ENCODE assay signal across 23 cellular contexts in the genomic region with DNA sequence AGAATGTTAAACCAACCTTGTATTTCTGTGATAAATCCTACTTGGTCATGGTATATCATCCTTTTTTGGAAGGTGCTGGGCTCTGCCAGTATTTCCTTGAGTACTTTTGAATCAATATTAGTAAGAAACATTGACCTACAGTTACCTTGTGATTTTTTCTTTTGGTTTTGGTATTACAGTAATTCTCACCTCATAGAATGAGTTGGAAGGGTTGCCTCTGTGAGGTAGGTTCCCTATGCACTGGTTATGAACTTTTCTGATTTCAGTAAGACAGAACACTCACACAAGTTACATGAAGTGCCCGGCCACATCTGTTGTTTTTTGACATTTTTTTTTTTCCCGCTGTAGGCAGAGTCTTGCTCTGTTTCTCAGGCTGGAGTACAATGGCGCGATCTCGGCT. TPM values are rescaled to one million over a fixed set of nuclear protein-coding genes. Genes with fewer than 3 reads are reported as not detected.
DNase-seq lines count a peak whose midpoint lies in the region; ATAC-seq, FAIRE-seq and TF ChIP-seq lines count a peak whose summit lies in the region.
"Had no signal": no experiment of that assay in that cellular context is flagged by ENCODE, and none has a peak within 500 bp of the region (broad histone marks: within the 10 kb centered on the region; RNA-seq: fewer than 3 reads in every experiment).

No MANE protein-coding gene starts in this region.

- peaks cover 30% of the 10 kb centered on the region for H3K4me1 Mint-ChIP-seq in activated CD8-positive, alpha-beta T cell treated with anti-CD3 and anti-CD28 coated beads for 36 hours (ENCODE audit: low read depth)
- H3K4me1 Mint-ChIP-seq: nephron progenitor cell had no signal

- peaks cover 26% of the 10 kb centered on the region for H3K36me3 ChIP-seq in left ventricle myocardium inferior

- intact Hi-C loops in activated CD8-positive, alpha-beta T cell treated with anti-CD3 and anti-CD28 coated beads for 36 hours (cut with micrococcal nuclease): no loop called here
- intact Hi-C loops in left ventricle myocardium inferior (cut with micrococcal nuclease): no loop called here

- no peaks in the 10 kb centered on the region for H3K4me1 ChIP-seq in left ventricle myocardium inferior
- H3K4me1 ChIP-seq: suprapubic skin had no signal

- no peak overlapping the region for H3K4me3 Mint-ChIP-seq in activated CD8-positive, alpha-beta T cell treated with anti-CD3 and anti-CD28 coated beads for 36 hours
- H3K4me3 Mint-ChIP-seq: nephron progenitor cell had no signal

- H3K27me3 Mint-ChIP-seq in activated CD8-positive, alpha-beta T cell treated with anti-CD3 and anti-CD28 coated beads for 36 hours: no peaks in the 10 kb centered on the region
- H3K27me3 Mint-ChIP-seq: progenitor cell of endocrine pancreas had no signal

- no peaks in the 10 kb centered on the region for H3K27me3 ChIP-seq in left ventricle myocardium inferior (ENCODE audit: low read depth)
- H3K27me3 ChIP-seq: dorsolateral prefrontal cortex, suprapubic skin had no signal

- no peak for FAIRE-seq in GM19239 (lab: Jason Lieb, UNC)
- FAIRE-seq: small intestine had no signal

- no peaks in the 10 kb centered on the region for H3K9me3 ChIP-seq in left ventricle myocardium inferior (replicated peaks)
- H3K9me3 ChIP-seq: suprapubic skin had no signal

- POLR2A ChIA-PET in activated CD8-positive, alpha-beta T cell treated with anti-CD3 and anti-CD28 coated beads for 36 hours (lab: Charles Lee): no interaction called here

- no peaks in the 10 kb centered on the region for H3K9me3 Mint-ChIP-seq in activated CD8-positive, alpha-beta T cell treated with anti-CD3 and anti-CD28 coated beads for 36 hours

- ATAC-seq in GM18505 (IDR thresholded peaks at IDR 0.05; ENCODE audit: unreplicated experiment) (peak; percentile 52), GM19035 (IDR thresholded peaks at IDR 0.05; ENCODE audit: unreplicated experiment) (peak; percentile 60), HG02759 (IDR thresholded peaks at IDR 0.05; ENCODE audit: unreplicated experiment) (peak; percentile 57)
- peak; percentile 64 for ATAC-seq in activated CD8-positive, alpha-beta T cell treated with anti-CD3 and anti-CD28 coated beads for 36 hours
- ATAC-seq: esophagus mucosa, left colon had no signal

- no peak for DNase-seq in activated CD8-positive, alpha-beta T cell treated with anti-CD3 and anti-CD28 coated beads for 36 hours
- DNase-seq in GM19239 (ENCODE audit: insufficient read length, low spot score): no peak
- DNase-seq in left ventricle myocardium inferior: no peak
- DNase-seq in foreskin melanocyte: no peak
- DNase-seq: amygdala; caudate nucleus; COR-L47; dorsolateral prefrontal cortex; EL; KG1; left colon; midbrain; NCI-H2029 treated with DMSO at 0.1 percent for 48 hours; NCI-H524 treated with DMSO at 0.1 percent for 48 hours; nephron progenitor cell; small intestine; stimulated activated CD4-positive, alpha-beta T cell treated with anti-CD3 and anti-CD28 coated beads, Interleukin-4, amount 100 ng/mL, for 4 hours had no signal

- no peak for TF ChIP-seq CTCF in activated CD8-positive, alpha-beta T cell treated with anti-CD3 and anti-CD28 coated beads for 36 hours (IDR thresholded peaks at IDR 0.05)
- no peak for TF ChIP-seq CTCF in left ventricle myocardium inferior (IDR thresholded peaks at IDR 0.05; ENCODE audit: borderline replicate concordance)

- no peak overlapping the region for H3K27ac Mint-ChIP-seq in activated CD8-positive, alpha-beta T cell treated with anti-CD3 and anti-CD28 coated beads for 36 hours
- H3K27ac Mint-ChIP-seq: nephron progenitor cell, progenitor cell of endocrine pancreas had no signal

- H3K36me3 Mint-ChIP-seq in activated CD8-positive, alpha-beta T cell treated with anti-CD3 and anti-CD28 coated beads for 36 hours (ENCODE audit: low read depth): peaks cover 60% of the 10 kb centered on the region

- no peak overlapping the region for H3K27ac ChIP-seq in left ventricle myocardium inferior (replicated peaks)
- H3K27ac ChIP-seq: dorsolateral prefrontal cortex, suprapubic skin had no signal

- CTCF ChIA-PET in activated CD8-positive, alpha-beta T cell treated with anti-CD3 and anti-CD28 coated beads for 36 hours (lab: Charles Lee): interaction anchor here (0.8 kb wide), 1 partner anchor 12 kb away, joined by 3 read pairs; no protein-coding TSS in a partner anchor

- TF ChIP-seq POLR2A in GM18505 (IDR thresholded peaks at IDR 0.05; ENCODE audit: borderline replicate concordance, extremely low read depth, insufficient read depth, insufficient read length): no peak

- no peak overlapping the region for H3K4me3 ChIP-seq in left ventricle myocardium inferior
- H3K4me3 ChIP-seq: dorsolateral prefrontal cortex, suprapubic skin had no signal

RNA-seq across cellular contexts. Expression of a gene that starts 20.0 kb away (rescaled TPM):
- total RNA-seq in activated CD8-positive, alpha-beta T cell treated with anti-CD3 and anti-CD28 coated beads for 36 hours: 10 to 100 TPM; 61.5 to 61.8 TPM
- 106 TPM for total RNA-seq in left ventricle myocardium inferior
